In genomic region chr7:6529643-6530042, GRCh38 we compare ENCODE assay signal across 24 cellular contexts. TPM values are rescaled to one million over a fixed set of nuclear protein-coding genes. Genes with fewer than 3 reads are reported as not detected.
DNase-seq lines count a peak whose midpoint lies in the region; ATAC-seq, FAIRE-seq and TF ChIP-seq lines count a peak whose summit lies in the region.
"Had no signal": no experiment of that assay in that cellular context is flagged by ENCODE, and none has a peak within 500 bp of the region (broad histone marks: within the 10 kb centered on the region; RNA-seq: fewer than 3 reads in every experiment).

No MANE protein-coding gene starts in this region.

- H2BK120ac ChIP-seq in H1 (replicated peaks; ENCODE audit: low read depth, low read length), result no peak overlapping the region

- H3K4me2 ChIP-seq in OCI-LY3 (ENCODE audit: low read length), result peak overlapping the region; percentile 94
- H3K4me2 ChIP-seq in H1 (ENCODE audit: insufficient read depth in 1 of 2, low read depth in 2 of 2, low read length in 2 of 2), result peak overlapping the region in 1 of 2 experiments; percentile 84; a peak in 1 of 4 replicates

- CTCF ChIA-PET in H1 (lab: Charles Lee; ENCODE audit: partially characterized antibody), result interaction anchor here (0.6 to 4.9 kb wide), 3 partner anchors 16 to 29 kb away, joined by 3 to 15 read pairs (median 3); no protein-coding TSS in a partner anchor

- no peak overlapping the region for H3K14ac ChIP-seq in H1 (ENCODE audit: insufficient read length)

- H2BK12ac ChIP-seq in H1 (ENCODE audit: low read depth, low read length), result 0 out of 2 replicates have a peak overlapping the region, but pooled peaks have one; percentile 17

- intact Hi-C loops in left lung (cut with DNase I) (no loop called here), esophagus muscularis mucosa (cut with DNase I) (no loop called here), mucosa of descending colon (cut with DNase I, micrococcal nuclease) (no loop called here)

- no peak for TF ChIP-seq RAD21 in H1 (IDR thresholded peaks at IDR 0.05 in 1 of 2, conservative IDR thresholded peaks at IDR 0.05 in 1 of 2; ENCODE audit: low read depth in 2 of 2, low read length in 2 of 2)

- H3K27me3 ChIP-seq in OCI-LY3 (ENCODE audit: low read depth, low read length) (peaks cover 10% of the 10 kb centered on the region), H1 (replicated peaks in 1 of 4; ENCODE audit: control insufficient read depth in 3 of 4, extremely low read depth in 1 of 4, insufficient read depth in 3 of 4, low read length in 3 of 4) (peaks cover 7 to 70% (median 57%) of the 10 kb centered on the region in 4 experiments), left lung (peaks cover 36 to 93% of the 10 kb centered on the region in 2 donors), esophagus muscularis mucosa (peaks cover 0 to 93% (median 26%) of the 10 kb centered on the region in 4 donors)

- peak overlapping the region; percentile 61; the same call in 1 of the 2 replicates for H2BK20ac ChIP-seq in H1 (ENCODE audit: low read length)

- no peaks in the 10 kb centered on the region for H3K9me3 Mint-ChIP-seq in activated T-cell treated with anti-CD3 and anti-CD28 coated beads, Interleukin-2, amount 50 U/mL, for 24 hours
- no peaks in the 10 kb centered on the region for H3K9me3 Mint-ChIP-seq in stimulated activated effector memory CD8-positive, alpha-beta T cell treated with anti-CD3 and anti-CD28 coated beads, Interleukin-12 subunit alpha, Interleukin-12 subunit beta, amount 100 ng/mL, for 72 hours

- H3K9me3 ChIP-seq in OCI-LY3 (ENCODE audit: insufficient read depth, low read length) (no peaks in the 10 kb centered on the region), H1 (ENCODE audit: insufficient read depth in 2 of 2, low read depth in 1 of 2, low read length in 1 of 2) (no peaks in the 10 kb centered on the region), left lung (no peaks in the 10 kb centered on the region), esophagus muscularis mucosa (no peaks in the 10 kb centered on the region), mucosa of descending colon (no peaks in the 10 kb centered on the region)
- H3K9me3 ChIP-seq: lower lobe of right lung, psoas muscle, suprapubic skin had no signal

- POLR2A ChIA-PET in H1 (lab: Charles Lee; ENCODE audit: partially characterized antibody), result interaction anchor here (0.8 to 1.2 kb wide), 2 partner anchors 13 to 182 kb away, joined by 3 read pairs; no protein-coding TSS in a partner anchor

- H3K27me3 Mint-ChIP-seq in activated T-cell treated with anti-CD3 and anti-CD28 coated beads, Interleukin-2, amount 50 U/mL, for 24 hours, result peaks cover 56% of the 10 kb centered on the region

- H3K79me2 ChIP-seq in OCI-LY3 (ENCODE audit: low read length) (no peaks in the 10 kb centered on the region), H1 (ENCODE audit: control insufficient read depth in 1 of 2, insufficient read depth in 2 of 2, low read length in 2 of 2) (no peaks in the 10 kb centered on the region)

- peaks cover 22% of the 10 kb centered on the region for H3K4me1 Mint-ChIP-seq in activated T-cell treated with anti-CD3 and anti-CD28 coated beads, Interleukin-2, amount 50 U/mL, for 24 hours (ENCODE audit: low read depth)
- H3K4me1 Mint-ChIP-seq in stimulated activated effector memory CD8-positive, alpha-beta T cell treated with anti-CD3 and anti-CD28 coated beads, Interleukin-12 subunit alpha, Interleukin-12 subunit beta, amount 100 ng/mL, for 72 hours, result peaks cover 34% of the 10 kb centered on the region

- H3K36me3 ChIP-seq in OCI-LY3 (replicated peaks; ENCODE audit: low read depth, low read length) (no peaks in the 10 kb centered on the region), H1 (ENCODE audit: control insufficient read depth in 2 of 4, insufficient read depth in 4 of 4, low read length in 3 of 4) (no peaks in the 10 kb centered on the region), left lung (no peaks in the 10 kb centered on the region), esophagus muscularis mucosa (no peaks in the 10 kb centered on the region), mucosa of descending colon (ENCODE audit: low read depth) (no peaks in the 10 kb centered on the region)
- H3K36me3 ChIP-seq: lower lobe of right lung, suprapubic skin had no signal

- H4K91ac ChIP-seq in H1 (replicated peaks; ENCODE audit: insufficient read length, low read length), result no peak overlapping the region

- H3K4me3 ChIP-seq in OCI-LY3 (ENCODE audit: low read length), result no peak overlapping the region; the same call in 1 of the 2 replicates
- no peak overlapping the region for H3K4me3 ChIP-seq in H1 (ENCODE audit: extremely low read depth in 1 of 4, insufficient read depth in 2 of 4, low read depth in 3 of 4, low read length in 4 of 4)
- no peak overlapping the region for H3K4me3 ChIP-seq in left lung
- no peak overlapping the region for H3K4me3 ChIP-seq in esophagus muscularis mucosa
- no peak overlapping the region for H3K4me3 ChIP-seq in mucosa of descending colon
- H3K4me3 ChIP-seq: lower lobe of right lung, psoas muscle, suprapubic skin had no signal

- H3K18ac ChIP-seq in H1 (ENCODE audit: extremely low read depth, low read length), result no peak overlapping the region

- H4K5ac ChIP-seq in H1 (ENCODE audit: insufficient read length, low read depth, low read length), result no peak overlapping the region

- H3K27ac ChIP-seq in OCI-LY3 (ENCODE audit: low read length) (no peak overlapping the region), H1 (ENCODE audit: low read depth, low read length) (no peak overlapping the region), left lung (no peak overlapping the region), esophagus muscularis mucosa (replicated peaks in 1 of 4) (no peak overlapping the region)
- H3K27ac ChIP-seq: lower lobe of right lung, psoas muscle, suprapubic skin, VCaP had no signal

- H3K4me1 ChIP-seq in OCI-LY3 (ENCODE audit: low read length), result peaks cover 23% of the 10 kb centered on the region
- peaks cover 0 to 14% (median 10%) of the 10 kb centered on the region in 4 experiments; a peak in 4 of 7 replicates for H3K4me1 ChIP-seq in H1 (replicated peaks in 1 of 4; ENCODE audit: control insufficient read depth in 3 of 4, insufficient read depth in 4 of 4, low read length in 3 of 4)
- H3K4me1 ChIP-seq in left lung, result peaks cover 5 to 22% of the 10 kb centered on the region in 2 donors
- H3K4me1 ChIP-seq in esophagus muscularis mucosa, result peaks cover 6 to 23% (median 17%) of the 10 kb centered on the region in 4 donors
- H3K4me1 ChIP-seq in mucosa of descending colon (ENCODE audit: low read depth), result peaks cover 10% of the 10 kb centered on the region

- TF ChIP-seq CTCF in OCI-LY3 (IDR thresholded peaks at IDR 0.05; ENCODE audit: low read depth, low read length) (no peak), H1 (IDR thresholded peaks at IDR 0.05; ENCODE audit: control extremely low read depth in 1 of 3, insufficient read depth in 1 of 3, low read depth in 1 of 3, low read length in 3 of 3) (no peak), left lung (IDR thresholded peaks at IDR 0.05) (no peak), esophagus muscularis mucosa (IDR thresholded peaks at IDR 0.05) (no peak), mucosa of descending colon (IDR thresholded peaks at IDR 0.05) (no peak)

- H4K20me1 ChIP-seq in OCI-LY3 (ENCODE audit: insufficient read depth, low read length), result no peaks in the 10 kb centered on the region
- H4K20me1 ChIP-seq in H1 (replicated peaks in 1 of 2; ENCODE audit: control insufficient read depth in 1 of 2, insufficient read depth in 2 of 2, low read length in 2 of 2), result peaks cover 0 to 6% of the 10 kb centered on the region in 2 experiments

- peak overlapping the region; percentile 24; the same call in 1 of the 2 replicates for H2AK5ac ChIP-seq in H1 (ENCODE audit: low read depth, low read length)

- H3K23ac ChIP-seq in H1 (ENCODE audit: insufficient read length), result no peak overlapping the region

- H3K4ac ChIP-seq in H1 (replicated peaks; ENCODE audit: insufficient read length, low read depth, low read length), result no peak overlapping the region

- H3K56ac ChIP-seq in H1 (replicated peaks; ENCODE audit: insufficient read length, low read depth, low read length), result no peak overlapping the region

- WGBS in H1 (ENCODE audit: extremely low coverage in 1 of 2, insufficient coverage in 1 of 2, insufficient read length in 1 of 2, insufficient replicate concordance in 2 of 2, low coverage in 1 of 2, low lambda C conversion rate in 2 of 2, missing lambda C conversion rate in 1 of 2), 2 experiments, result 42% methylated on average over 5 of the region's 6 CpGs; no CpG with 5 or more reads in 1 of the 2 experiments
- WGBS in esophagus muscularis mucosa, result 71% methylated on average over 6 of the region's 6 CpGs

- H3K9ac ChIP-seq in OCI-LY3 (ENCODE audit: low read length) (no peak overlapping the region), H1 (replicated peaks in 1 of 4; ENCODE audit: extremely low read depth in 1 of 4, low read depth in 3 of 4, low read length in 3 of 4) (no peak overlapping the region)

- no peak for ATAC-seq in stimulated activated effector memory CD8-positive, alpha-beta T cell treated with anti-CD3 and anti-CD28 coated beads, Interleukin-12 subunit alpha, Interleukin-12 subunit beta, amount 100 ng/mL, for 72 hours
- no peak for ATAC-seq in left lung
- ATAC-seq in mucosa of descending colon, result no peak
- ATAC-seq: lower lobe of right lung, psoas muscle had no signal

- no peak for TF ChIP-seq EP300 in H1 (IDR thresholded peaks at IDR 0.05; ENCODE audit: borderline replicate concordance in 1 of 2, low read depth in 2 of 2, low read length in 2 of 2)
- no peak for TF ChIP-seq EP300 in esophagus muscularis mucosa (IDR thresholded peaks at IDR 0.05)

- H2BK5ac ChIP-seq in H1 (ENCODE audit: low read depth, low read length), result no peak overlapping the region

- H3K79me1 ChIP-seq in H1 (ENCODE audit: low read depth, low read length), result no peaks in the 10 kb centered on the region; the same call in 1 of the 2 replicates

- no peaks in the 10 kb centered on the region for H3K36me3 Mint-ChIP-seq in activated T-cell treated with anti-CD3 and anti-CD28 coated beads, Interleukin-2, amount 50 U/mL, for 24 hours (ENCODE audit: low read depth)
- H3K36me3 Mint-ChIP-seq in stimulated activated effector memory CD8-positive, alpha-beta T cell treated with anti-CD3 and anti-CD28 coated beads, Interleukin-12 subunit alpha, Interleukin-12 subunit beta, amount 100 ng/mL, for 72 hours, result no peaks in the 10 kb centered on the region
- H3K36me3 Mint-ChIP-seq: CD4-positive, CD25-positive, alpha-beta regulatory T cell had no signal

- no peak for DNase-seq in activated T-cell treated with anti-CD3 and anti-CD28 coated beads, Interleukin-2, amount 50 U/mL, for 24 hours
- DNase-seq in activated T-cell treated with anti-CD3 and anti-CD28 coated beads, Interleukin-2, amount 50 U/mL, for 1 hour, result no peak
- DNase-seq in H1 (ENCODE audit: low read depth in 1 of 2, low spot score in 2 of 2), result no peak
- no peak for DNase-seq in stimulated activated effector memory CD8-positive, alpha-beta T cell treated with anti-CD3 and anti-CD28 coated beads, Interleukin-12 subunit alpha, Interleukin-12 subunit beta, amount 100 ng/mL, for 72 hours (ENCODE audit: low spot score in 2 of 2)
- no peak for DNase-seq in left lung
- no peak for DNase-seq in esophagus muscularis mucosa (ENCODE audit: extremely low spot score)
- no peak for DNase-seq in mucosa of descending colon
- DNase-seq: activated naive CD4-positive, alpha-beta T cell treated with Interleukin-2 at 50 U/mL for 16 hours; CD4-positive, CD25-positive, alpha-beta regulatory T cell; DMS79; lower lobe of right lung; MM.1S; NCI-H146; NCI-H69; OCI-M1; psoas muscle; SHP77 treated with DMSO at 0.1 percent for 48 hours; small intestine; stimulated activated CD4-positive, alpha-beta T cell treated with anti-CD3 and anti-CD28 coated beads, Interleukin-4, amount 100 ng/mL, for 1 hour; T-helper 1 cell had no signal

- peaks cover 19% of the 10 kb centered on the region; the same call in 1 of the 2 replicates for H3K23me2 ChIP-seq in H1 (ENCODE audit: low read depth, low read length)

- FAIRE-seq in H1 (lab: Jason Lieb, UNC), result no peak
- FAIRE-seq: colon, small intestine had no signal

- no peak overlapping the region for H2BK15ac ChIP-seq in H1 (ENCODE audit: low read length)

- H3K4me3 Mint-ChIP-seq in activated T-cell treated with anti-CD3 and anti-CD28 coated beads, Interleukin-2, amount 50 U/mL, for 24 hours, result peak overlapping the region; percentile 12
- H3K4me3 Mint-ChIP-seq in stimulated activated effector memory CD8-positive, alpha-beta T cell treated with anti-CD3 and anti-CD28 coated beads, Interleukin-12 subunit alpha, Interleukin-12 subunit beta, amount 100 ng/mL, for 72 hours, result peak overlapping the region; percentile 77

- TF ChIP-seq POLR2A in H1 (IDR thresholded peaks at IDR 0.05; ENCODE audit: control extremely low read depth in 1 of 2, low read depth in 2 of 2, low read length in 2 of 2), result no peak
- TF ChIP-seq POLR2A in esophagus muscularis mucosa (IDR thresholded peaks at IDR 0.05; ENCODE audit: low read depth), result no peak

- H4K8ac ChIP-seq in H1 (ENCODE audit: extremely low read depth, insufficient read depth, low read length), result no peak overlapping the region

- no peak overlapping the region for H3K27ac Mint-ChIP-seq in activated T-cell treated with anti-CD3 and anti-CD28 coated beads, Interleukin-2, amount 50 U/mL, for 24 hours
- H3K27ac Mint-ChIP-seq in stimulated activated effector memory CD8-positive, alpha-beta T cell treated with anti-CD3 and anti-CD28 coated beads, Interleukin-12 subunit alpha, Interleukin-12 subunit beta, amount 100 ng/mL, for 72 hours, result no peak overlapping the region

- no peak overlapping the region for H2AFZ ChIP-seq in OCI-LY3 (ENCODE audit: low read depth, low read length)
- no peak overlapping the region for H2AFZ ChIP-seq in H1 (ENCODE audit: low read length)

RNA-seq across cellular contexts. Expression of gene GRID2IP, which starts 21.6 kb away (rescaled TPM):
- total RNA-seq in H1 (2021; fragmentation: NEBNext Ultra II Directional; extraction: Animal tissue kit (Norgen Biotek cat#: 25700)), result 1.0 and 1.3 TPM in 2 replicates
- 0.80 and 1.5 TPM in 2 replicates for polyA plus RNA-seq in H1 (2011; rRNA removed)
- polyA plus RNA-seq in H1 (2011; cell fraction: cytosol; rRNA removed), result 1.2 TPM
- polyA plus RNA-seq in H1 (2011; cell fraction: nucleus; rRNA removed), result 4.7 TPM
- polyA plus RNA-seq in H1 (2012, experiment 1 of 2), result 0.54 to 1.5 TPM (median 0.94 TPM) in 4 replicates
- 0.38 TPM for polyA plus RNA-seq in H1 (2012, experiment 2 of 2)
- 0.67 TPM for polyA plus RNA-seq in H1 (2013, experiment 1 of 2)
- 0.64 TPM for polyA plus RNA-seq in H1 (2013, experiment 2 of 2)
- polyA minus RNA-seq in H1 (2011; rRNA and poly(A)+ RNA removed), result 1.0 and 1.7 TPM in 2 replicates
- 2.3 TPM for polyA minus RNA-seq in H1 (2011; cell fraction: cytosol; rRNA and poly(A)+ RNA removed)
- 4.9 TPM for polyA minus RNA-seq in H1 (2011; cell fraction: nucleus; rRNA and poly(A)+ RNA removed)
- under 1 TPM; 0.21 to 0.35 TPM for total RNA-seq in left lung
- not detected for total RNA-seq in esophagus muscularis mucosa
- total RNA-seq in mucosa of descending colon, result 1 to 10 TPM in 1 of 3 donors, under 1 TPM in 2; 0.41 to 1.0 (median 0.58) TPM

RNA-seq across cellular contexts. Expression of gene KDELR2, which starts 45.7 kb away (rescaled TPM):
- 75.3 and 82.9 TPM in 2 replicates for total RNA-seq in H1 (2021; fragmentation: NEBNext Ultra II Directional; extraction: Animal tissue kit (Norgen Biotek cat#: 25700))
- 54.1 and 66.8 TPM in 2 replicates for polyA plus RNA-seq in H1 (2011; rRNA removed)
- 48.6 TPM for polyA plus RNA-seq in H1 (2011; cell fraction: cytosol; rRNA removed)
- 21.9 TPM for polyA plus RNA-seq in H1 (2011; cell fraction: nucleus; rRNA removed)
- polyA plus RNA-seq in H1 (2012, experiment 1 of 2), result 45.3 to 54.2 TPM (median 47.7 TPM) in 4 replicates
- 35.5 TPM for polyA plus RNA-seq in H1 (2012, experiment 2 of 2)
- polyA plus RNA-seq in H1 (2013, experiment 1 of 2), result 79.4 TPM
- 94.5 TPM for polyA plus RNA-seq in H1 (2013, experiment 2 of 2)
- 57.5 and 65.0 TPM in 2 replicates for polyA minus RNA-seq in H1 (2011; rRNA and poly(A)+ RNA removed)
- polyA minus RNA-seq in H1 (2011; cell fraction: cytosol; rRNA and poly(A)+ RNA removed), result 36.8 TPM
- polyA minus RNA-seq in H1 (2011; cell fraction: nucleus; rRNA and poly(A)+ RNA removed), result 25.1 TPM
- total RNA-seq in left lung (100 to 1,000 TPM; 214 to 240 TPM), esophagus muscularis mucosa (10 to 100 TPM; 53.7 to 68.2 (median 55.3) TPM), mucosa of descending colon (100 to 1,000 TPM; 118 to 225 (median 219) TPM)

RNA-seq across cellular contexts. Expression of gene ZDHHC4, which starts 47.6 kb away (rescaled TPM):
- total RNA-seq in H1 (2021; fragmentation: NEBNext Ultra II Directional; extraction: Animal tissue kit (Norgen Biotek cat#: 25700)), result 50.2 and 50.8 TPM in 2 replicates
- 171 and 174 TPM in 2 replicates for polyA plus RNA-seq in H1 (2011; rRNA removed)
- 99.9 TPM for polyA plus RNA-seq in H1 (2011; cell fraction: cytosol; rRNA removed)
- 88.3 TPM for polyA plus RNA-seq in H1 (2011; cell fraction: nucleus; rRNA removed)
- polyA plus RNA-seq in H1 (2012, experiment 1 of 2), result 49.5 to 61.1 TPM (median 51.8 TPM) in 4 replicates
- polyA plus RNA-seq in H1 (2012, experiment 2 of 2), result 83.8 TPM
- polyA plus RNA-seq in H1 (2013, experiment 1 of 2), result 58.5 TPM
- 61.2 TPM for polyA plus RNA-seq in H1 (2013, experiment 2 of 2)
- 155 TPM in 2 replicates for polyA minus RNA-seq in H1 (2011; rRNA and poly(A)+ RNA removed)
- 28.9 TPM for polyA minus RNA-seq in H1 (2011; cell fraction: cytosol; rRNA and poly(A)+ RNA removed)
- polyA minus RNA-seq in H1 (2011; cell fraction: nucleus; rRNA and poly(A)+ RNA removed), result 50.4 TPM
- 10 to 100 TPM; 54.5 to 60.2 TPM for total RNA-seq in left lung
- 10 to 100 TPM; 41.5 to 57.4 (median 51.9) TPM for total RNA-seq in esophagus muscularis mucosa
- total RNA-seq in mucosa of descending colon, result 10 to 100 TPM; 40.4 to 55.9 (median 41.7) TPM
